In genomic region chr12:57395121-57395520, GRCh38 we compare ENCODE assay signal across 31 cellular contexts. TPM values are rescaled to one million over a fixed set of nuclear protein-coding genes. Genes with fewer than 3 reads are reported as not detected.
"Had no signal": no experiment of that assay in that cellular context is flagged by ENCODE, and none has a peak within 500 bp of the region (broad histone marks: within the 10 kb centered on the region; RNA-seq: fewer than 3 reads in every experiment).

No MANE protein-coding gene starts in this region.

- FAIRE-seq: urothelium cell line had no signal

- H3K36me3 ChIP-seq: uterus had no signal

- H3K4me3 ChIP-seq: stomach, suprapubic skin, testis, thoracic aorta, thyroid gland, tibial artery, tibial nerve, transverse colon, upper lobe of left lung, upper lobe of right lung, uterus, vagina had no signal

- ATAC-seq: stimulated activated effector memory CD8-positive, alpha-beta T cell treated with anti-CD3 and anti-CD28 coated beads, Interleukin-12 subunit alpha, Interleukin-12 subunit beta, amount 100 ng/mL, for 72 hours; stimulated activated memory B cell treated with anti-CD40 and anti-IgM and Interleukin-4, amounts not matched to agents 10 μg/mL and 1 μg/mL and 100 μg/mL, for 72 hours; stimulated activated naive B cell treated with anti-CD40 and anti-IgM and Interleukin-4, amounts not matched to agents 10 μg/mL and 1 μg/mL and 100 μg/mL, for 72 hours; stimulated activated naive CD8-positive, alpha-beta T cell treated with anti-CD3 and anti-CD28 coated beads, Interleukin-15, amount 100 ng/mL, for 72 hours; stimulated activated naive CD8-positive, alpha-beta T cell treated with anti-CD3 and anti-CD28 coated beads, Interleukin-15, Interleukin-2, amounts not matched to agents 100 U/mL and 50 U/mL, for 24 hours; upper lobe of right lung had no signal

- DNase-seq: stimulated activated CD4-positive, alpha-beta T cell treated with anti-CD3 and anti-CD28 coated beads, Interleukin-2, amount 100 ng/mL, for 48 hours; stimulated activated CD4-positive, alpha-beta T cell treated with anti-CD3 and anti-CD28 coated beads, Interleukin-4, amount 100 ng/mL, for 1 hour; stimulated activated CD4-positive, alpha-beta T cell treated with anti-CD3 and anti-CD28 coated beads, Interleukin-4, amount 100 ng/mL, for 24 hours; stimulated activated CD4-positive, alpha-beta T cell treated with anti-CD3 and anti-CD28 coated beads, Interleukin-4, amount 100 ng/mL, for 4 hours; stimulated activated CD8-positive, alpha-beta memory T cell treated with anti-CD3 and anti-CD28 coated beads, Interleukin-4, amount 100 ng/mL, for 48 hours; stimulated activated naive B cell treated with anti-CD40 and anti-IgM and Interleukin-4, amounts not matched to agents 10 μg/mL and 1 μg/mL and 100 μg/mL, for 72 hours; stimulated activated naive CD4-positive, alpha-beta T cell; stimulated activated naive CD4-positive, alpha-beta T cell treated with Interleukin-2 at 50 U/mL for 16 hours; stimulated activated naive CD8-positive, alpha-beta T cell treated with anti-CD3 and anti-CD28 coated beads, Interleukin-15, amount 100 ng/mL, for 72 hours; stimulated activated naive CD8-positive, alpha-beta T cell treated with anti-CD3 and anti-CD28 coated beads, Interleukin-15, Interleukin-2, amounts not matched to agents 100 U/mL and 50 U/mL, for 24 hours; stomach; substantia nigra; testis; thyroid gland; tibial artery; transverse colon; trophoblast cell; upper lobe of left lung; upper lobe of right lung; uterus had no signal

- H3K4me1 ChIP-seq: stomach, suprapubic skin, testis, tibial artery, tibial nerve, transverse colon, upper lobe of left lung, upper lobe of right lung, uterus, vagina had no signal

- H3K9me3 ChIP-seq: stomach, suprapubic skin, testis, thoracic aorta, thyroid gland, tibial artery, tibial nerve, transverse colon, upper lobe of left lung, upper lobe of right lung, uterus, vagina had no signal

- H3K27ac ChIP-seq: stomach, suprapubic skin, testis, thoracic aorta, thyroid gland, tibial artery, tibial nerve, transverse colon, upper lobe of left lung, upper lobe of right lung, uterus, vagina had no signal

- H3K27me3 ChIP-seq: stomach, suprapubic skin, testis, thyroid gland, tibial artery, tibial nerve, transverse colon, upper lobe of left lung, upper lobe of right lung, uterus, vagina had no signal

RNA-seq across cellular contexts. Expression of gene INHBC, which starts 39.5 kb away (rescaled TPM):
- total RNA-seq: subcutaneous adipose tissue, suprapubic skin, temporal lobe, thoracic aorta, tibial nerve, transverse colon, upper lobe of left lung, upper lobe of right lung, ureter, urinary bladder, uterus, vagina had no signal
- polyA plus RNA-seq: stomach had no signal

RNA-seq across cellular contexts. Expression of gene INHBE, which starts 60.0 kb away (rescaled TPM):
- total RNA-seq: stomach, subcutaneous adipose tissue, temporal lobe, thoracic aorta, thyroid gland, tibial nerve, transverse colon, upper lobe of right lung, urinary bladder, uterus, vagina had no signal
- polyA plus RNA-seq: stomach had no signal
